ENCODE assay signal across 1 cellular context in genomic region chr1:112701227-112702066, GRCh38.
A peak's percentile ranks its signal among the peaks of the same experiment; 100 is the strongest.
TF ChIP-seq lines count a peak whose summit lies in the region.

No MANE protein-coding gene starts in this region.

TF ChIP-seq in H1, 55 proteins besides CTCF, POLR2A, EP300 and RAD21:
- no peak for TF ChIP-seq TCF12 (IDR thresholded peaks at IDR 0.05; ENCODE audit: low read depth, low read length)
- TF ChIP-seq POLR2AphosphoS5 (IDR thresholded peaks at IDR 0.05; ENCODE audit: low read depth, low read length): peak; percentile 53
